ENCODE assay signal across 10 cellular contexts in the genomic region with DNA sequence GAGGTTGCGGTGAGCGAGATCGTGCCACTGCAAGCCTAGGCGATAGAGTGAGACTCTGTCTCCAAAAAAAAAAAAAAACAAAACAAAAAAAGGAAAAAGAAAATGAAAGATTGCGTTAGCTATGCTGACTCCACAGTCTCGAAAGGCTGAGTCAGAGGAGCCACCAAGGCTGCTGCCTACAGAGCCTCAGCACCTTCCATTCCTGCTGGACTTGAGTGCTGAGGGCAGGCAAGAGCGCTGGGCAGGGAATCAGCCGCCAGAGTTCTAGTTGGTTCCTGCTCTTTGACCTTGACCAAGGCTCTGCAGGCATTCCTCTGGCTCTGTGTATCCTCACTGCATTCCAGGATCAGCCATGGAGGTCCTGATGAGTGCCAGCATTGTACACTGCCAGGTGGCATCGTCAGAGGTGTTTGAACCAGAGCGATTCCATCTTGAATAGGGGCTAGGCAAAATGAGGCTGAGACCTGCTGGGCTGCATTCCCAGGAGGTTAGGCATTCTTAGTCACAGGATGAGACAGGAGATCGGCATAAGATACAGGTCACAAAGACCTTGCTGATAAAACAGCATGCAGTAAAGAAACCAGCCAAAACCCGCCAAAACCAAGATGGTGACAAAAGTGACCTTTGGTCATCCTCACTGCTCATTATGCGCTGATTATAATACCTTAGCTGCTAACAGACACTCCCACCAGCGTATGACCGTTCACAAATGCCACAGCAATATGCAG. TPM values are rescaled to one million over a fixed set of nuclear protein-coding genes. Genes with fewer than 3 reads are reported as not detected.
DNase-seq lines count a peak whose midpoint lies in the region; ATAC-seq lines count a peak whose summit lies in the region.
"Had no signal": no experiment of that assay in that cellular context is flagged by ENCODE, and none has a peak within 500 bp of the region (broad histone marks: within the 10 kb centered on the region; RNA-seq: fewer than 3 reads in every experiment).

No MANE protein-coding gene starts in this region.

- H3K4me3 ChIP-seq in GM23248 = no peak overlapping the region
- H3K4me3 ChIP-seq in skeletal muscle satellite cell (ENCODE audit: low read length) = no peak overlapping the region
- H3K4me3 ChIP-seq: psoas muscle had no signal

- WGBS in GM23248 (ENCODE audit: low coverage in 1 of 2, low lambda C conversion rate in 2 of 2, missing lambda C conversion rate in 2 of 2), 2 experiments = 67 to 75% methylated on average over 15 of the region's 15 CpGs

- no peaks in the 10 kb centered on the region for H3K9me2 ChIP-seq in GM23248 (ENCODE audit: insufficient read depth)

- H3K4me2 ChIP-seq in GM23248 (ENCODE audit: unreplicated experiment) = peak overlapping the region; percentile 18
- peak overlapping the region; percentile 28 for H3K4me2 ChIP-seq in skeletal muscle satellite cell (ENCODE audit: low read length)

- in situ Hi-C loops in GM23248 (cut with MboI) = no loop called here

- DNase-seq in GM23248 (peak; percentile 92), OCI-M1 (lab: John Stamatoyannopoulos, UW) (peak; percentile 14), epithelial cell of prostate (ENCODE audit: low read depth, low spot score) (peak; percentile 68)
- DNase-seq: glutamatergic neuron, psoas muscle had no signal

- H3K27me3 ChIP-seq in GM23248 (replicated peaks; ENCODE audit: insufficient read depth) (no peaks in the 10 kb centered on the region), skeletal muscle satellite cell (ENCODE audit: control insufficient read depth, insufficient read depth, low read length) (no peaks in the 10 kb centered on the region)

- no peaks in the 10 kb centered on the region for H3K79me2 ChIP-seq in GM23248 (ENCODE audit: insufficient read depth)

- H3K9ac ChIP-seq in GM23248 (no peak overlapping the region), skeletal muscle satellite cell (ENCODE audit: low read depth, low read length) (no peak overlapping the region)

- H3K4me1 ChIP-seq in GM23248 (ENCODE audit: insufficient read depth) (peaks cover 37% of the 10 kb centered on the region), skeletal muscle satellite cell (ENCODE audit: control insufficient read depth, insufficient read depth, low read length) (peaks cover 30% of the 10 kb centered on the region)
- H3K4me1 ChIP-seq: psoas muscle had no signal

- H3K27ac ChIP-seq in GM23248 = peak overlapping the region; percentile 65
- peak overlapping the region; percentile 94 for H3K27ac ChIP-seq in epithelial cell of prostate
- H3K27ac ChIP-seq: psoas muscle had no signal

- H4K20me1 ChIP-seq in GM23248 (ENCODE audit: insufficient read depth) = no peaks in the 10 kb centered on the region

- H3K9me3 ChIP-seq in GM23248 (ENCODE audit: low read depth) = no peaks in the 10 kb centered on the region
- no peaks in the 10 kb centered on the region for H3K9me3 ChIP-seq in skeletal muscle satellite cell (replicated peaks; ENCODE audit: low read length)
- H3K9me3 ChIP-seq: psoas muscle had no signal

- H3F3A ChIP-seq in GM23248 (ENCODE audit: insufficient read depth) = peaks cover 57% of the 10 kb centered on the region

- peaks cover 22% of the 10 kb centered on the region for H3K36me3 ChIP-seq in GM23248 (ENCODE audit: low read depth)
- H3K36me3 ChIP-seq in skeletal muscle satellite cell (ENCODE audit: insufficient read depth, low read length) = peaks cover 32% of the 10 kb centered on the region

- H2AFZ ChIP-seq in GM23248 = no peak overlapping the region

- ATAC-seq in HG02759 (IDR thresholded peaks at IDR 0.05; ENCODE audit: unreplicated experiment) (no peak), GM21717 (IDR thresholded peaks at IDR 0.05; ENCODE audit: unreplicated experiment) (no peak), HG03457 (IDR thresholded peaks at IDR 0.05; ENCODE audit: unreplicated experiment) (no peak)

RNA-seq across cellular contexts. Expression of gene MESP2, which starts 5.9 kb away (rescaled TPM):
- total RNA-seq in GM23248 (2014; rRNA removed; shearing (Covaris generic)) = not detected in 2 replicates
- not detected in 2 replicates for polyA plus RNA-seq in GM23248 (2016; fragmentation: Nextera tagmentation; extraction: Ambion mirVana)
- total RNA-seq in skeletal muscle satellite cell (2012; rRNA removed) = 0.51 TPM in 1 of 2 replicates, not detected in the other
- total RNA-seq: temporal lobe had no signal

RNA-seq across cellular contexts. Expression of gene MESP1, which starts 31.0 kb away (rescaled TPM):
- total RNA-seq in GM23248 (2014; rRNA removed; shearing (Covaris generic)) = not detected in 2 replicates
- 0.48 and 0.63 TPM in 2 replicates for polyA plus RNA-seq in GM23248 (2016; fragmentation: Nextera tagmentation; extraction: Ambion mirVana)
- total RNA-seq in skeletal muscle satellite cell (2012; rRNA removed) = 0.22 TPM in 1 of 2 replicates, not detected in the other

RNA-seq across cellular contexts. Expression of gene ANPEP, which starts 32.6 kb away (rescaled TPM):
- 464 and 467 TPM in 2 replicates for total RNA-seq in GM23248 (2014; rRNA removed; shearing (Covaris generic))
- 568 and 585 TPM in 2 replicates for polyA plus RNA-seq in GM23248 (2016; fragmentation: Nextera tagmentation; extraction: Ambion mirVana)
- total RNA-seq in skeletal muscle satellite cell (2012; rRNA removed) = 318 and 367 TPM in 2 replicates

Comparison
In these comparisons a context has a peak if more than half of its experiments do, and no peak if none do; other contexts are left out.
1. DNase-seq: peak in every context shown above with its lines; median percentile 92 in GM23248; 68 in epithelial cell of prostate; 14 in OCI-M1.